ENCODE assay signal across 1 cellular context in genomic region chr6:95309545-95309944, GRCh38.
TF ChIP-seq lines count a peak whose summit lies in the region.

No MANE protein-coding gene starts in this region.

TF ChIP-seq in H1, 55 proteins besides CTCF, POLR2A, EP300 and RAD21 (continued from another document):
- no peak for TF ChIP-seq SP4 (IDR thresholded peaks at IDR 0.05; ENCODE audit: low read length)
- no peak for TF ChIP-seq TAF1 (IDR thresholded peaks at IDR 0.05; ENCODE audit: low read depth, low read length)
- no peak for TF ChIP-seq EGR1 (IDR thresholded peaks at IDR 0.05; ENCODE audit: borderline replicate concordance, low read depth, low read length)
- TF ChIP-seq TAF7 (optimal IDR thresholded peaks at IDR 0.05; ENCODE audit: borderline replicate concordance, low read depth, low read length) = no peak
- TF ChIP-seq ATF2 (IDR thresholded peaks at IDR 0.05; ENCODE audit: low read length) = no peak
